In genomic region chr12:87317302-87317701, GRCh38 we compare ENCODE assay signal across 17 cellular contexts.
"Had no signal": no experiment of that assay in that cellular context is flagged by ENCODE, and none has a peak within 500 bp of the region (broad histone marks: within the 10 kb centered on the region; RNA-seq: fewer than 3 reads in every experiment).

No MANE protein-coding gene starts in this region.

- H3K27ac ChIP-seq: prostate gland, right lobe of liver, spleen, transverse colon had no signal

- H3K36me3 ChIP-seq: prostate gland, right lobe of liver, spleen, transverse colon had no signal

- H3K4me1 ChIP-seq: prostate gland, right lobe of liver, transverse colon had no signal

- H3K4me3 ChIP-seq: prostate gland, right lobe of liver, spleen, transverse colon had no signal

- H3K9me3 ChIP-seq: prostate gland, right lobe of liver, transverse colon had no signal

- ATAC-seq: naive thymus-derived CD8-positive, alpha-beta T cell; right lobe of liver; stimulated activated naive B cell treated with anti-CD40 and anti-IgM and Interleukin-4, amounts not matched to agents 10 μg/mL and 1 μg/mL and 100 μg/mL, for 72 hours had no signal

- DNase-seq: activated B cell treated with CpG ODN at 0.5 μM for 24 hours; activated CD4-positive, alpha-beta T cell treated with anti-CD3 and anti-CD28 coated beads, Interleukin-2, amount 10 ng/mL, durations not matched to agents 24 days and 14 days; activated CD8-positive, alpha-beta memory T cell treated with anti-CD3 and anti-CD28 coated beads for 24 hours; activated naive CD4-positive, alpha-beta T cell treated with Interleukin-2 at 50 U/mL for 16 hours; central memory CD4-positive, alpha-beta T cell; cortex of kidney; effector memory CD4-positive, alpha-beta T cell; immature natural killer cell; naive thymus-derived CD8-positive, alpha-beta T cell; occipital lobe; right lobe of liver; spleen; stimulated activated CD4-positive, alpha-beta T cell treated with anti-CD3 and anti-CD28 coated beads, Interleukin-1b, Interleukin-23, amount 100 ng/mL, for 48 hours; stimulated activated naive B cell treated with anti-CD40 and anti-IgM and Interleukin-4, amounts not matched to agents 10 μg/mL and 1 μg/mL and 100 μg/mL, for 72 hours; substantia nigra; transverse colon had no signal

- H3K27me3 ChIP-seq: right lobe of liver, spleen, transverse colon had no signal
